ENCODE assay signal across 8 cellular contexts in genomic region chr5:180353226-180353962, GRCh38. TPM values are rescaled to one million over a fixed set of nuclear protein-coding genes. Genes with fewer than 3 reads are reported as not detected.
DNase-seq lines count a peak whose midpoint lies in the region; ATAC-seq and TF ChIP-seq lines count a peak whose summit lies in the region.

GFPT2 (minus strand) TSS chr5:180353336; CDS start chr5:180353217, 119 bp downstream.

- H3K36me3 ChIP-seq in smooth muscle cell (ENCODE audit: low read depth), result no peaks in the 10 kb centered on the region

- under 1% methylated on average over 58 of the region's 78 CpGs for WGBS in smooth muscle cell (ENCODE audit: low lambda C conversion rate)

- H3K79me2 ChIP-seq in smooth muscle cell (ENCODE audit: low read depth), result peaks cover 47% of the 10 kb centered on the region

- no peaks in the 10 kb centered on the region for H3K9me3 ChIP-seq in smooth muscle cell (replicated peaks; ENCODE audit: low read depth)

- peak within 1 kb of the TSS; percentile 70 for H2AFZ ChIP-seq in smooth muscle cell (ENCODE audit: low read depth)

- peaks cover 5% of the 10 kb centered on the region for H3K27me3 ChIP-seq in smooth muscle cell (ENCODE audit: low read depth)

- peak within 1 kb of the TSS; percentile 97 for H3K4me2 ChIP-seq in smooth muscle cell

- TF ChIP-seq CTCF in smooth muscle cell (IDR thresholded peaks at IDR 0.05; ENCODE audit: borderline replicate concordance, insufficient read depth, poor library complexity, severe bottlenecking), result no peak

- no peaks in the 10 kb centered on the region for H3F3A ChIP-seq in smooth muscle cell (ENCODE audit: low read depth)

- peak; percentile 70 for ATAC-seq in GM21825 (IDR thresholded peaks at IDR 0.05; ENCODE audit: unreplicated experiment)
- ATAC-seq in activated CD4-positive, CD25-positive, alpha-beta regulatory T cell treated with anti-CD3 and anti-CD28 coated beads, Interleukin-2, amount 50 U/mL, for 24 hours, result peak; percentile 86 to 88

- peaks cover 47% of the 10 kb centered on the region for H4K20me1 ChIP-seq in smooth muscle cell (ENCODE audit: low read depth)

- no peak within 1 kb of the TSS for H3K27ac ChIP-seq in caudate nucleus (ENCODE audit: low read depth, low read length)
- H3K27ac ChIP-seq in smooth muscle cell (ENCODE audit: low read depth), result peak within 1 kb of the TSS; percentile 66

- peak within 1 kb of the TSS; percentile 91 for H3K9ac ChIP-seq in smooth muscle cell (ENCODE audit: low read depth)

- DNase-seq in COR-L47 (lab: John Stamatoyannopoulos, UW) (peak; percentile 44), NCI-H1092 (lab: John Stamatoyannopoulos, UW) (peak; percentile 38), caudate nucleus (lab: John Stamatoyannopoulos, UW) (peak in 60 of 61 donors; percentile 16 to 93 (median 82)), inferior parietal cortex (ENCODE audit: extremely low spot score) (peak; percentile 86), smooth muscle cell (lab: John Stamatoyannopoulos, UW; ENCODE audit: unreplicated experiment) (peak; percentile 77), NCI-H510A treated with DMSO at 0.1 percent for 48 hours (lab: John Stamatoyannopoulos, UW) (no peak)

- H3K4me1 ChIP-seq in smooth muscle cell (ENCODE audit: low read depth), result peaks cover 39% of the 10 kb centered on the region

- H3K4me3 ChIP-seq in smooth muscle cell, result peak within 1 kb of the TSS; percentile 62

RNA-seq across cellular contexts. Expression of gene GFPT2, which starts in this region (rescaled TPM):
- total RNA-seq in smooth muscle cell, result 137 and 168 TPM in 2 replicates
- 163 and 243 TPM in 2 replicates for polyA plus RNA-seq in smooth muscle cell
